24 cellular contexts compared by ENCODE assay signal in the genomic region with DNA sequence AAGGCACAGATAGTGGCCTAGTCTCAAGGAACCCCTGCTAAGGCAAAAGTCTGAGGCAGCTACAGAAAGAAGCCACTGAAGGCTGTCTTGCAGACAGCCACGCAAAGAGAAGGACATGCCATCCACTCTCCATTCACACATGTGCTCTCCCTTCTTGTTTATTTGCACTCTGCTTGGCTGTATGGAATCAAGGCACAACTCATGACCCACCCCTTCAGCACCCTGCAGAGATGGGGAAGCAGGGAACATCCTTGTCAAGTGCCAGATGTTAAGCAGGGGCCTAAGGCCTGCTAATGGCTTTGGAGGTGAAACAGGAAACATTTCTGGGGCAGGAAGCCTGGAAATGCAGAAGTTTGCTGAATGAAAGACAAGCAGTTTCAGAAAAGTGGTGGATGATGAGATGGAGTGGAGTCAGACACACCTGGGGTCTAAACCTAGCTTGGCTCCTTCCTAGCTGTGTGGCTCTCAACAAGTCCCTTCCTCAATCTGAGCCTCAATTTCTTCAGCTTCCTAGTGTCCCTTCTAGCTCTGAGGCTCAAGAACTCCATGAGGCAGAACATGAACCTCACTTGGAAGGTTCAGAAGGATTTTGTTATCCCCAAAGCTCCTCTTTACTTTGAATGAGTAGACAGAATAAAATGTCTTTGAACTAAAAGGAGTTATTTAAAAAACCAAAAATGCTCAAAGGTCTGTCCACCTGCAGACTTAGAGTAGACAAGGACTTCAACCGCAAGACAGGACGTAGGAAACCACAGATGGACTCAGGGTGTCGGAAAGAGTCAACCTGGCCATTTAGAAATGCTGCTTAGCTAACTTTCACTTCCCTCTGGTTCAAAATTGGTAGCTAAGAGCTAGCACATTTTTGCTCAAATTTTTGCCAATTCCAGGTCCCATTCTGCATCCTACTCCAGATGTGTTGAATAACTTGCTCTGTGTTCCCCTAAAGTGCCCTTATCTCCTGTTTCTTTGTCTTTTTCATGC.
DNase-seq lines count a peak whose midpoint lies in the region; ATAC-seq, FAIRE-seq and TF ChIP-seq lines count a peak whose summit lies in the region.
"Had no signal": no experiment of that assay in that cellular context is flagged by ENCODE, and none has a peak within 500 bp of the region (broad histone marks: within the 10 kb centered on the region; RNA-seq: fewer than 3 reads in every experiment).

No MANE protein-coding gene starts in this region.

- H3K27ac ChIP-seq in KMS-11, result no peak overlapping the region
- H3K27ac ChIP-seq in GM12878 (ENCODE audit: control insufficient read depth, insufficient read depth), result no peak overlapping the region
- no peak overlapping the region for H3K27ac ChIP-seq in OCI-LY7 (ENCODE audit: low read depth, low read length, poor library complexity, severe bottlenecking)
- H3K27ac ChIP-seq: ascending aorta, colonic mucosa, tibial nerve had no signal

- BruUV-seq in Caco-2 (replicated peaks; lab: Mats Ljungman, UMichigan) (no TSS peak), GM12878 (replicated peaks; lab: Mats Ljungman, UMichigan) (no TSS peak), OCI-LY7 (replicated peaks; lab: Mats Ljungman, UMichigan) (no TSS peak)

- no peak overlapping the region for H3K4me3 ChIP-seq in Caco-2 (ENCODE audit: low read depth, low read length)
- no peak overlapping the region for H3K4me3 ChIP-seq in KMS-11 (IDR thresholded peaks at IDR 0.05; ENCODE audit: insufficient read depth, low read depth, low read length)
- no peak overlapping the region for H3K4me3 ChIP-seq in GM12878
- H3K4me3 ChIP-seq in OCI-LY7 (ENCODE audit: low read depth, low read length, poor library complexity, severe bottlenecking), result no peak overlapping the region
- H3K4me3 ChIP-seq: ascending aorta, colonic mucosa, tibial nerve had no signal

- H3K9me3 ChIP-seq in Caco-2, result no peaks in the 10 kb centered on the region
- H3K9me3 ChIP-seq in GM12878 (replicated peaks; ENCODE audit: control insufficient read depth, insufficient read depth, low read length), result no peaks in the 10 kb centered on the region
- H3K9me3 ChIP-seq in OCI-LY7 (ENCODE audit: low read length), result no peaks in the 10 kb centered on the region
- H3K9me3 ChIP-seq: ascending aorta, BE2C, colonic mucosa, tibial nerve had no signal

- TF ChIP-seq EP300 in GM12878 (IDR thresholded peaks at IDR 0.05; ENCODE audit: borderline replicate concordance in 1 of 2, control insufficient read depth in 1 of 2, low read depth in 2 of 2, low read length in 2 of 2), result no peak

- no peak for TF ChIP-seq RAD21 in GM12878 (IDR thresholded peaks at IDR 0.05; ENCODE audit: insufficient read depth, low read depth, low read length)

- H3K9ac ChIP-seq in KMS-11 (no peak overlapping the region), GM12878 (ENCODE audit: control insufficient read depth, insufficient read depth, low read length) (no peak overlapping the region)

- DNase-seq in Caco-2 (no peak), GM12878 (ENCODE audit: low read depth, low spot score) (peak; percentile 5), left ventricle myocardium superior (no peak), erythroblast (lab: John Stamatoyannopoulos, UW) (no peak), OCI-LY7 (ENCODE audit: low spot score) (no peak), DMS53 treated with DMSO at 0.1 percent for 48 hours (lab: John Stamatoyannopoulos, UW; ENCODE audit: unreplicated experiment) (no peak)
- DNase-seq: activated CD4-positive, alpha-beta T cell treated with anti-CD3 and anti-CD28 coated beads, Interleukin-2, amount 10 ng/mL, durations not matched to agents 24 days and 14 days; activated gamma-delta T cell; activated naive CD8-positive, alpha-beta T cell treated with anti-CD3 and anti-CD28 coated beads, Interleukin-2, amount 10 ng/mL, durations not matched to agents 7 days and 5 days; activated T-cell treated with anti-CD3 and anti-CD28 coated beads, Interleukin-2, amount 50 U/mL, for 24 hours; BE2C; colonic mucosa; DMS153; effector CD4-positive, alpha-beta T cell; NCI-H1694; stimulated activated CD4-positive, alpha-beta T cell treated with anti-CD3 and anti-CD28 coated beads, Interleukin-4, amount 100 ng/mL, for 24 hours; T-helper 1 cell had no signal

- H3K27me3 Mint-ChIP-seq in Caco-2 (ENCODE audit: insufficient read depth, unreplicated experiment), result no peaks in the 10 kb centered on the region
- H3K27me3 Mint-ChIP-seq: activated naive CD8-positive, alpha-beta T cell treated with anti-CD3 and anti-CD28 coated beads, Interleukin-2, amount 10 ng/mL, durations not matched to agents 7 days and 5 days; activated T-cell treated with anti-CD3 and anti-CD28 coated beads, Interleukin-2, amount 50 U/mL, for 24 hours had no signal

- TF ChIP-seq POLR2A in GM12878 (IDR thresholded peaks at IDR 0.05; ENCODE audit: low read depth, low read length) (no peak), erythroblast (IDR thresholded peaks at IDR 0.05; ENCODE audit: low read length) (no peak)

- peak overlapping the region; percentile 22 for H3K4me3 Mint-ChIP-seq in Caco-2 (ENCODE audit: unreplicated experiment)
- H3K4me3 Mint-ChIP-seq: activated CD4-positive, alpha-beta T cell treated with anti-CD3 and anti-CD28 coated beads, Interleukin-2, amount 10 ng/mL, durations not matched to agents 24 days and 14 days; activated naive CD8-positive, alpha-beta T cell treated with anti-CD3 and anti-CD28 coated beads, Interleukin-2, amount 10 ng/mL, durations not matched to agents 7 days and 5 days; activated T-cell treated with anti-CD3 and anti-CD28 coated beads, Interleukin-2, amount 50 U/mL, for 24 hours; nephron; WTC11 had no signal

- CTCF ChIA-PET in Caco-2 (lab: Charles Lee), result interaction anchor here (0.6 kb wide), 1 partner anchor 1050 kb away, joined by 3 read pairs; no protein-coding TSS in a partner anchor
- CTCF ChIA-PET in GM12878 (lab: Yijun Ruan, JAX), result interaction anchor here (0.8 to 1.2 kb wide), 3 partner anchors 30 to 288 kb away, joined by 3 read pairs; no protein-coding TSS in a partner anchor
- CTCF ChIA-PET in OCI-LY7 (lab: Charles Lee; ENCODE audit: unreplicated experiment), result no interaction called here

- H3K4me1 ChIP-seq in Caco-2 (peaks cover 58% of the 10 kb centered on the region), KMS-11 (ENCODE audit: low read depth, poor library complexity, severe bottlenecking) (peaks cover 39% of the 10 kb centered on the region), GM12878 (ENCODE audit: control insufficient read depth, insufficient read depth, low read length) (no peaks in the 10 kb centered on the region), OCI-LY7 (ENCODE audit: insufficient read depth, low read length, poor library complexity, severe bottlenecking) (no peaks in the 10 kb centered on the region)
- H3K4me1 ChIP-seq: ascending aorta, BE2C, colonic mucosa had no signal

- FAIRE-seq in GM12878 (lab: Jason Lieb, UNC), result no peak
- FAIRE-seq: G401.6 had no signal

- in situ Hi-C loops in GM12878 (cut with MboI), result no loop called here

- H3K9me3 Mint-ChIP-seq in Caco-2 (ENCODE audit: unreplicated experiment), result peaks cover 14% of the 10 kb centered on the region
- H3K9me3 Mint-ChIP-seq: activated CD4-positive, alpha-beta T cell treated with anti-CD3 and anti-CD28 coated beads, Interleukin-2, amount 10 ng/mL, durations not matched to agents 24 days and 14 days; activated T-cell treated with anti-CD3 and anti-CD28 coated beads, Interleukin-2, amount 50 U/mL, for 24 hours; nephron had no signal

- peak overlapping the region; percentile 93 for H3K27ac Mint-ChIP-seq in Caco-2 (ENCODE audit: unreplicated experiment)
- H3K27ac Mint-ChIP-seq: activated CD4-positive, alpha-beta T cell treated with anti-CD3 and anti-CD28 coated beads, Interleukin-2, amount 10 ng/mL, durations not matched to agents 24 days and 14 days; activated naive CD8-positive, alpha-beta T cell treated with anti-CD3 and anti-CD28 coated beads, Interleukin-2, amount 10 ng/mL, durations not matched to agents 7 days and 5 days; activated T-cell treated with anti-CD3 and anti-CD28 coated beads, Interleukin-2, amount 50 U/mL, for 24 hours; WTC11 had no signal

- H3K36me3 Mint-ChIP-seq in Caco-2 (ENCODE audit: insufficient read depth, unreplicated experiment), result no peaks in the 10 kb centered on the region
- H3K36me3 Mint-ChIP-seq: activated naive CD8-positive, alpha-beta T cell treated with anti-CD3 and anti-CD28 coated beads, Interleukin-2, amount 10 ng/mL, durations not matched to agents 7 days and 5 days; WTC11 had no signal

- 2% methylated on average over 4 of the region's 4 CpGs for WGBS in GM12878 (ENCODE audit: insufficient coverage, insufficient replicate concordance, low lambda C conversion rate, missing lambda C conversion rate)

- no peak overlapping the region for H2AFZ ChIP-seq in KMS-11 (ENCODE audit: low read depth)
- no peak overlapping the region for H2AFZ ChIP-seq in GM12878 (ENCODE audit: control insufficient read depth, low read depth, low read length)
- H2AFZ ChIP-seq in OCI-LY7 (ENCODE audit: low read length), result no peak overlapping the region

- RAD21 ChIA-PET in GM12878 (lab: Charles Lee; ENCODE audit: unreplicated experiment), result interaction anchor here (0.8 to 3.6 kb wide), 10 partner anchors 18 to 288 kb away, joined by 3 to 17 read pairs (median 5); no protein-coding TSS in a partner anchor

- TF ChIP-seq CTCF in Caco-2 (IDR thresholded peaks at IDR 0.05; ENCODE audit: insufficient read depth in 1 of 2, low read depth in 1 of 2, low read length in 1 of 2, severe bottlenecking in 1 of 2, unreplicated experiment in 1 of 2) (no peak), KMS-11 (conservative IDR thresholded peaks at IDR 0.05; ENCODE audit: low read depth, low read length) (no peak), GM12878 (IDR thresholded peaks at IDR 0.05 in 2 of 3, conservative IDR thresholded peaks at IDR 0.05 in 1 of 3; ENCODE audit: control insufficient read depth in 2 of 3, extremely low read depth in 1 of 3, insufficient read depth in 1 of 3, low read depth in 3 of 3, low read length in 3 of 3) (no peak), OCI-LY7 (conservative IDR thresholded peaks at IDR 0.05; ENCODE audit: low read length) (no peak)

- intact Hi-C loops in Caco-2 (cut with micrococcal nuclease; ENCODE audit: unreplicated experiment) (loop anchor here (5.0 kb wide), 1 partner anchor 271 kb away; no protein-coding TSS in a partner anchor), GM12878 (cut with micrococcal nuclease; ENCODE audit: unreplicated experiment) (no loop called here), left ventricle myocardium superior (cut with micrococcal nuclease) (no loop called here), OCI-LY7 (cut with micrococcal nuclease; ENCODE audit: unreplicated experiment) (no loop called here)

- SMC1A ChIA-PET in GM12878 (lab: Charles Lee; ENCODE audit: uncharacterized antibody, unreplicated experiment), result interaction anchor here (0.6 to 4.7 kb wide), 26 partner anchors 9 to 288 kb away, joined by 3 to 37 read pairs (median 3); no protein-coding TSS in a partner anchor

- POLR2A ChIA-PET in Caco-2 (lab: Charles Lee), result no interaction called here
- POLR2A ChIA-PET in GM12878 (lab: Charles Lee), result interaction anchor here (0.8 to 3.1 kb wide), 6 partner anchors 10 to 163 kb away, joined by 3 to 9 read pairs (median 4); no protein-coding TSS in a partner anchor
- POLR2A ChIA-PET in OCI-LY7 (lab: Charles Lee), result no interaction called here

- no peaks in the 10 kb centered on the region for H3K9me2 ChIP-seq in OCI-LY7 (ENCODE audit: insufficient read depth, low read length)

- H3K4me2 ChIP-seq in KMS-11, result peak overlapping the region; percentile 51; the same call in 1 of the 2 replicates
- H3K4me2 ChIP-seq in GM12878 (ENCODE audit: control insufficient read depth, insufficient read depth), result no peak overlapping the region
- H3K4me2 ChIP-seq in OCI-LY7 (ENCODE audit: low read length), result no peak overlapping the region

- peak; percentile 45 for ATAC-seq in GM19351 (IDR thresholded peaks at IDR 0.05; ENCODE audit: unreplicated experiment)
- peak; percentile 83 for ATAC-seq in GM12878
- ATAC-seq in left ventricle myocardium superior, result no peak
- ATAC-seq: WTC11 had no signal

- H3K79me2 ChIP-seq in KMS-11 (ENCODE audit: insufficient read depth, low read depth) (no peaks in the 10 kb centered on the region), GM12878 (ENCODE audit: control insufficient read depth, insufficient read depth, low read length) (no peaks in the 10 kb centered on the region), OCI-LY7 (ENCODE audit: insufficient read depth, low read depth, low read length) (no peaks in the 10 kb centered on the region)

- H3K36me3 ChIP-seq in Caco-2 (ENCODE audit: control insufficient read depth, insufficient read depth, low read length) (no peaks in the 10 kb centered on the region; the same call in 1 of the 2 replicates), KMS-11 (ENCODE audit: insufficient read depth) (no peaks in the 10 kb centered on the region), GM12878 (ENCODE audit: control insufficient read depth in 2 of 2, insufficient read depth in 2 of 2, low read length in 1 of 2) (no peaks in the 10 kb centered on the region), OCI-LY7 (ENCODE audit: insufficient read depth, low read length) (no peaks in the 10 kb centered on the region)
- H3K36me3 ChIP-seq: ascending aorta, BE2C, colonic mucosa, tibial nerve had no signal

- H4K20me1 ChIP-seq in KMS-11 (ENCODE audit: insufficient read depth) (no peaks in the 10 kb centered on the region), GM12878 (ENCODE audit: control insufficient read depth, insufficient read depth) (no peaks in the 10 kb centered on the region), OCI-LY7 (ENCODE audit: insufficient read depth, low read length) (no peaks in the 10 kb centered on the region)

- no peaks in the 10 kb centered on the region for H3K27me3 ChIP-seq in Caco-2 (replicated peaks; ENCODE audit: control insufficient read depth, insufficient read depth, low read length)
- no peaks in the 10 kb centered on the region for H3K27me3 ChIP-seq in KMS-11 (ENCODE audit: insufficient read depth, low read depth)
- peaks cover 0 to 2% of the 10 kb centered on the region in 2 experiments; a peak in 1 of 4 replicates for H3K27me3 ChIP-seq in GM12878 (replicated peaks in 1 of 2; ENCODE audit: control insufficient read depth in 2 of 2, insufficient read depth in 2 of 2, low read length in 1 of 2)
- H3K27me3 ChIP-seq: ascending aorta, BE2C, colonic mucosa, tibial nerve had no signal

- peaks cover 29% of the 10 kb centered on the region for H3K4me1 Mint-ChIP-seq in Caco-2 (ENCODE audit: low read depth, unreplicated experiment)
- H3K4me1 Mint-ChIP-seq: activated CD4-positive, alpha-beta T cell treated with anti-CD3 and anti-CD28 coated beads, Interleukin-2, amount 10 ng/mL, durations not matched to agents 24 days and 14 days had no signal
